In genomic region chr5:175847503-175847902, GRCh38 we compare ENCODE assay signal across 14 cellular contexts. TPM values are rescaled to one million over a fixed set of nuclear protein-coding genes. Genes with fewer than 3 reads are reported as not detected.
DNase-seq lines count a peak whose midpoint lies in the region; ATAC-seq and TF ChIP-seq lines count a peak whose summit lies in the region.
"Had no signal": no experiment of that assay in that cellular context is flagged by ENCODE, and none has a peak within 500 bp of the region (broad histone marks: within the 10 kb centered on the region; RNA-seq: fewer than 3 reads in every experiment).

No MANE protein-coding gene starts in this region.

- H2BK15ac ChIP-seq in mesendoderm (replicated peaks; ENCODE audit: low read depth), result no peak overlapping the region

- H3K27ac Mint-ChIP-seq in activated CD8-positive, alpha-beta T cell treated with anti-CD3 and anti-CD28 coated beads, Interleukin-2, amount 10 ng/mL, durations not matched to agents 7 days and 5 days, result no peak overlapping the region
- H3K27ac Mint-ChIP-seq: activated T-helper 17 cell treated with anti-CD3 and anti-CD28 coated beads, Interleukin-2, amount 50 U/mL, for 72 hours; dendritic cell treated with granulocyte-macrophage colony-stimulating factor and Interleukin-4, amounts not matched to agents 40 ng/mL and 50 ng/mL, for 4 days had no signal

- CTCF ChIA-PET in activated CD8-positive, alpha-beta T cell treated with anti-CD3 and anti-CD28 coated beads, Interleukin-2, amount 10 ng/mL, durations not matched to agents 7 days and 5 days (lab: Charles Lee), result interaction anchor here (0.7 kb wide), 1 partner anchor 348 kb away, joined by 3 read pairs; no protein-coding TSS in a partner anchor

- no peak overlapping the region for H4K8ac ChIP-seq in mesendoderm (ENCODE audit: low read depth, low read length)

- H3K36me3 ChIP-seq in mesendoderm (ENCODE audit: control insufficient read depth, insufficient read depth, low read length) (no peaks in the 10 kb centered on the region), breast epithelium (no peaks in the 10 kb centered on the region)
- H3K36me3 ChIP-seq: HAP-1, upper lobe of left lung had no signal

- H3K27ac ChIP-seq in mesendoderm (ENCODE audit: low read depth, low read length) (no peak overlapping the region), breast epithelium (no peak overlapping the region), dorsolateral prefrontal cortex (peak overlapping the region in 3 of 59 donors; percentile 16 to 40 (median 22))
- H3K27ac ChIP-seq: upper lobe of left lung had no signal

- TF ChIP-seq POLR2A in breast epithelium (IDR thresholded peaks at IDR 0.05), result no peak

- H3K56ac ChIP-seq in mesendoderm (ENCODE audit: low read length), result no peak overlapping the region

- H3K4me3 Mint-ChIP-seq in activated CD8-positive, alpha-beta T cell treated with anti-CD3 and anti-CD28 coated beads, Interleukin-2, amount 10 ng/mL, durations not matched to agents 7 days and 5 days, result no peak overlapping the region
- H3K4me3 Mint-ChIP-seq: activated T-helper 17 cell treated with anti-CD3 and anti-CD28 coated beads, Interleukin-2, amount 50 U/mL, for 72 hours; dendritic cell treated with granulocyte-macrophage colony-stimulating factor and Interleukin-4, amounts not matched to agents 40 ng/mL and 50 ng/mL, for 4 days had no signal

- no peak overlapping the region for H2BK120ac ChIP-seq in mesendoderm (ENCODE audit: low read depth, low read length)

- H3K23ac ChIP-seq in mesendoderm (ENCODE audit: low read length), result no peak overlapping the region

- H3K36me3 Mint-ChIP-seq in activated CD8-positive, alpha-beta T cell treated with anti-CD3 and anti-CD28 coated beads, Interleukin-2, amount 10 ng/mL, durations not matched to agents 7 days and 5 days (ENCODE audit: low read depth), result no peaks in the 10 kb centered on the region

- H3K9me3 ChIP-seq in breast epithelium, result no peaks in the 10 kb centered on the region
- H3K9me3 ChIP-seq: HAP-1, upper lobe of left lung had no signal

- no peaks in the 10 kb centered on the region for H3K4me1 Mint-ChIP-seq in activated CD8-positive, alpha-beta T cell treated with anti-CD3 and anti-CD28 coated beads, Interleukin-2, amount 10 ng/mL, durations not matched to agents 7 days and 5 days (ENCODE audit: low read depth)

- H3K4me3 ChIP-seq in mesendoderm (ENCODE audit: low read length) (no peak overlapping the region), breast epithelium (no peak overlapping the region), dorsolateral prefrontal cortex (no peak overlapping the region)
- H3K4me3 ChIP-seq: HAP-1, upper lobe of left lung had no signal

- WGBS in mesendoderm (ENCODE audit: extremely low coverage, insufficient coverage, low lambda C conversion rate), result no CpG with 5 or more reads among the region's 7 CpGs

- H3K9me3 Mint-ChIP-seq in activated CD8-positive, alpha-beta T cell treated with anti-CD3 and anti-CD28 coated beads, Interleukin-2, amount 10 ng/mL, durations not matched to agents 7 days and 5 days (ENCODE audit: insufficient read depth), result no peaks in the 10 kb centered on the region
- H3K9me3 Mint-ChIP-seq: activated T-helper 17 cell treated with anti-CD3 and anti-CD28 coated beads, Interleukin-2, amount 50 U/mL, for 72 hours; dendritic cell treated with granulocyte-macrophage colony-stimulating factor and Interleukin-4, amounts not matched to agents 40 ng/mL and 50 ng/mL, for 4 days had no signal

- H3K79me2 ChIP-seq in mesendoderm (ENCODE audit: control insufficient read depth, insufficient read depth, low read length), result no peaks in the 10 kb centered on the region

- POLR2A ChIA-PET in activated CD8-positive, alpha-beta T cell treated with anti-CD3 and anti-CD28 coated beads, Interleukin-2, amount 10 ng/mL, durations not matched to agents 7 days and 5 days (lab: Charles Lee), result no interaction called here

- H3K79me1 ChIP-seq in mesendoderm (ENCODE audit: low read length), result no peaks in the 10 kb centered on the region

- peak; percentile 62 for ATAC-seq in HG03354 (IDR thresholded peaks at IDR 0.05; ENCODE audit: poor library complexity, severe bottlenecking, unreplicated experiment)
- ATAC-seq in activated CD8-positive, alpha-beta T cell treated with anti-CD3 and anti-CD28 coated beads, Interleukin-2, amount 10 ng/mL, durations not matched to agents 7 days and 5 days, result no peak
- ATAC-seq: activated T-helper 17 cell treated with anti-CD3 and anti-CD28 coated beads, Interleukin-2, amount 50 U/mL, for 72 hours had no signal

- no peak overlapping the region for H2AK5ac ChIP-seq in mesendoderm (ENCODE audit: low read length)

- peak; percentile 39 for DNase-seq in DMS53 (lab: John Stamatoyannopoulos, UW)
- no peak for DNase-seq in DMS53 treated with DMSO at 0.1 percent for 48 hours (lab: John Stamatoyannopoulos, UW; ENCODE audit: unreplicated experiment)
- peak; percentile 21 for DNase-seq in activated CD8-positive, alpha-beta T cell treated with anti-CD3 and anti-CD28 coated beads, Interleukin-2, amount 10 ng/mL, durations not matched to agents 7 days and 5 days
- peak; percentile 67 for DNase-seq in mesendoderm
- DNase-seq in SW 1271 (lab: John Stamatoyannopoulos, UW), result no peak
- DNase-seq in breast epithelium (ENCODE audit: low spot score in 2 of 2), result no peak
- DNase-seq in dorsolateral prefrontal cortex, result no peak
- DNase-seq: T1000 had no signal

- no peak overlapping the region for H2BK5ac ChIP-seq in mesendoderm (ENCODE audit: low read length)

- H3K27me3 Mint-ChIP-seq in activated CD8-positive, alpha-beta T cell treated with anti-CD3 and anti-CD28 coated beads, Interleukin-2, amount 10 ng/mL, durations not matched to agents 7 days and 5 days (ENCODE audit: low read depth), result peaks cover 4% of the 10 kb centered on the region
- H3K27me3 Mint-ChIP-seq: activated T-helper 17 cell treated with anti-CD3 and anti-CD28 coated beads, Interleukin-2, amount 50 U/mL, for 72 hours had no signal

- H3K27me3 ChIP-seq in mesendoderm (ENCODE audit: insufficient read depth, low read length, poor library complexity), result no peaks in the 10 kb centered on the region
- peaks cover 0 to 6% of the 10 kb centered on the region in 2 donors for H3K27me3 ChIP-seq in breast epithelium
- no peaks in the 10 kb centered on the region for H3K27me3 ChIP-seq in dorsolateral prefrontal cortex
- H3K27me3 ChIP-seq: upper lobe of left lung had no signal

- peaks cover 2% of the 10 kb centered on the region for H3K4me1 ChIP-seq in mesendoderm (ENCODE audit: control insufficient read depth, low read depth, low read length)
- no peaks in the 10 kb centered on the region for H3K4me1 ChIP-seq in breast epithelium
- H3K4me1 ChIP-seq: HAP-1, upper lobe of left lung had no signal

- intact Hi-C loops in breast epithelium (cut with DNase I; ENCODE audit: low total_unique reads) (no loop called here), dorsolateral prefrontal cortex (cut with DNase I) (no loop called here)

- no peak overlapping the region for H3K4ac ChIP-seq in mesendoderm (ENCODE audit: low read depth, low read length)

- TF ChIP-seq CTCF in breast epithelium (IDR thresholded peaks at IDR 0.05), result no peak
- TF ChIP-seq CTCF in dorsolateral prefrontal cortex (IDR thresholded peaks at IDR 0.05 in 54 of 56, conservative IDR thresholded peaks at IDR 0.05 in 2 of 56; ENCODE audit: low read depth in 1 of 56, partially characterized antibody in 56 of 56), result peak in 2 of 56 donors; percentile 13

- H3K18ac ChIP-seq in mesendoderm (ENCODE audit: low read length), result no peak overlapping the region

- no peak overlapping the region for H4K5ac ChIP-seq in mesendoderm (ENCODE audit: low read length)

- no peak overlapping the region for H3K9ac ChIP-seq in mesendoderm (ENCODE audit: low read length)

- H3K4me2 ChIP-seq in mesendoderm (ENCODE audit: low read length), result no peak overlapping the region

RNA-seq across cellular contexts. Expression of gene CPLX2, which starts 23.9 kb away (rescaled TPM):
- total RNA-seq in activated CD8-positive, alpha-beta T cell treated with anti-CD3 and anti-CD28 coated beads, Interleukin-2, amount 10 ng/mL, durations not matched to agents 7 days and 5 days, result not detected
- 0.06 TPM for polyA plus RNA-seq in mesendoderm (2013, experiment 1 of 2)
- polyA plus RNA-seq in mesendoderm (2013, experiment 2 of 2), result 0.08 TPM
- not detected for total RNA-seq in breast epithelium
- 100 to 1,000 TPM; 142 to 692 (median 488) TPM for total RNA-seq in dorsolateral prefrontal cortex
- total RNA-seq: activated T-helper 17 cell treated with anti-CD3 and anti-CD28 coated beads, Interleukin-2, amount 50 U/mL, for 72 hours; osteocyte had no signal

Comparison
In these comparisons a context has a peak if more than half of its experiments do, and no peak if none do; other contexts are left out.
1. DNase-seq: peak in DMS53 (single experiment), activated CD8-positive, alpha-beta T cell treated with anti-CD3 and anti-CD28 coated beads, Interleukin-2, amount 10 ng/mL, durations not matched to agents 7 days and 5 days (single experiment) and mesendoderm (single experiment); none in DMS53 treated with DMSO at 0.1 percent for 48 hours (single experiment), SW 1271 (0 of 2), breast epithelium (0 of 2) and dorsolateral prefrontal cortex (0 of 10).
2. RNA of gene CPLX2, which starts 23.9 kb away (total RNA-seq): 142 to 692 TPM in dorsolateral prefrontal cortex; not detected in activated CD8-positive, alpha-beta T cell treated with anti-CD3 and anti-CD28 coated beads, Interleukin-2, amount 10 ng/mL, durations not matched to agents 7 days and 5 days and not detected in breast epithelium; every median in the first group is over 100 times any median in the second.